32 cellular contexts compared by ENCODE assay signal in the genomic region with DNA sequence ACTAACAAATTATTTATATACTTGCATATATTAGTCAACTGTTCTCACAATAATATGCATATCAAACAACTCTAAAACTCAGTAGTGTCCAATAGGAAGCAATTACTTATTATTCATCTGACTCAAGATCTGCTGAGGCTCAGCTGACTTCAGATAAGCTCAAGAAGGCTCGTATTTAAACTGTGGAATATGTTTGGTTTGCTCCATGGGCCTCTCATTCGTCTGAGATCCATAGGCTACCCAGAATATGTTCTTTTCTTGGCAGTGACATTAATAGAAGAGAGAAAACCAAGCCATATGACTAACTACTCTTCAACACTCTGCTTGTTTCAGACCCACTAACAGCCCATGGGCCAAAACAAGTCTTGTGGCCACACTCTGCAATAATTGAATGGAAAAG.
"Had no signal": no experiment of that assay in that cellular context is flagged by ENCODE, and none has a peak within 500 bp of the region (broad histone marks: within the 10 kb centered on the region; RNA-seq: fewer than 3 reads in every experiment).

No MANE protein-coding gene starts in this region.

- H3K27ac ChIP-seq: adrenal gland, ascending aorta, body of pancreas, brain microvascular endothelial cell, breast epithelium, cardiac muscle cell had no signal

- H3K27me3 ChIP-seq: adrenal gland, ascending aorta, body of pancreas, brain microvascular endothelial cell, breast epithelium, cardiac muscle cell had no signal

- DNase-seq: activated effector memory CD4-positive, alpha-beta T cell treated with anti-CD3 and anti-CD28 coated beads, Interleukin-2, amount 50 U/mL, for 16 hours; activated effector memory CD4-positive, alpha-beta T cell treated with Interleukin-2 at 50 U/mL for 16 hours; activated gamma-delta T cell; activated gamma-delta T cell treated with Interleukin-2 at 50 U/mL for 16 hours; activated naive CD4-positive, alpha-beta T cell; activated naive CD4-positive, alpha-beta T cell treated with anti-CD3 and anti-CD28 coated beads for 36 hours; activated naive CD4-positive, alpha-beta T cell treated with anti-CD3 and anti-CD28 coated beads, Interleukin-2, amount 10 ng/mL, durations not matched to agents 7 days and 5 days; activated naive CD4-positive, alpha-beta T cell treated with anti-CD3 and anti-CD28 coated beads, Interleukin-2, amount 50 U/mL, for 16 hours; activated naive CD4-positive, alpha-beta T cell treated with Interleukin-2 at 50 U/mL for 16 hours; activated naive CD8-positive, alpha-beta T cell treated with anti-CD3 and anti-CD28 coated beads for 36 hours; activated naive CD8-positive, alpha-beta T cell treated with anti-CD3 and anti-CD28 coated beads, Interleukin-2, amount 10 ng/mL, durations not matched to agents 7 days and 5 days; activated naive CD8-positive, alpha-beta T cell treated with anti-CD3 and anti-CD28 coated beads, Interleukin-2, amount 50 U/mL, for 24 hours; activated T-cell treated with anti-CD3 and anti-CD28 coated beads, Interleukin-2, amount 50 U/mL, for 1 hour; activated T-cell treated with anti-CD3 and anti-CD28 coated beads, Interleukin-2, amount 50 U/mL, for 24 hours; activated T-cell treated with anti-CD3 and anti-CD28 coated beads, Interleukin-2, amount 50 U/mL, for 4 hours; activated T-cell treated with anti-CD3 and anti-CD28 coated beads, Interleukin-2, amount 50 U/mL, for 48 hours; activated T-cell treated with anti-CD3 and anti-CD28 coated beads, Interleukin-2, amount 50 U/mL, for 72 hours; adrenal gland; amniotic stem cell; amygdala; anterior cingulate cortex; aorta; body of pancreas; brain microvascular endothelial cell; caudate nucleus; central memory CD4-positive, alpha-beta T cell; cerebellar nuclear complex had no signal

- H3K36me3 ChIP-seq: adrenal gland, ascending aorta, brain microvascular endothelial cell, breast epithelium, cardiac muscle cell had no signal

- H3K4me3 ChIP-seq: adrenal gland, ascending aorta, body of pancreas, breast epithelium, cardiac muscle cell had no signal

- ATAC-seq: activated naive CD4-positive, alpha-beta T cell treated with anti-CD3 and anti-CD28 coated beads, Interleukin-2, amount 50 U/mL, for 72 hours; activated naive CD8-positive, alpha-beta T cell treated with anti-CD3 and anti-CD28 coated beads, Interleukin-2, amount 50 U/mL, for 24 hours; activated T-cell treated with anti-CD3 and anti-CD28 coated beads, Interleukin-2, amount 50 U/mL, for 4 hours; activated T-cell treated with anti-CD3 and anti-CD28 coated beads, Interleukin-2, amount 50 U/mL, for 72 hours; activated T-helper 17 cell treated with anti-CD3 and anti-CD28 coated beads, Interleukin-2, amount 50 U/mL, for 72 hours; body of pancreas had no signal

- H3K4me1 ChIP-seq: adrenal gland, ascending aorta, breast epithelium had no signal

- H3K9me3 ChIP-seq: adrenal gland, ascending aorta, body of pancreas, breast epithelium had no signal
